11 cellular contexts compared by ENCODE assay signal in the genomic region with DNA sequence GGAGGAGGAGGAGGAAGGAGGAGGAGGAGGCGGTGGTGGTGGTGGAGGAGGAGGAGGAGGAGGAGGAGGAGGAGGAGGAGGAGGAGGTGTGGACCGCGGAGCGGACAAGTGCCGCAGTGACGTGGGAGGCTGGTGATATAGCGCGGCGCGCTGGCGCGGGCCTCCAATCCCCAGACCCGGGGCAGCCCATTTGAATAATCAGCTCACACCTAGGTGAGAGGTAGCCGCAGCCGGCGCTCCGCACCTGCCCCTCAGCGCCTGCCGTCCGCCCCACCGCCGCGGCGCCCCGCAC. TPM values are rescaled to one million over a fixed set of nuclear protein-coding genes. Genes with fewer than 3 reads are reported as not detected.
DNase-seq lines count a peak whose midpoint lies in the region; ATAC-seq and TF ChIP-seq lines count a peak whose summit lies in the region.
"Had no signal": no experiment of that assay in that cellular context is flagged by ENCODE, and none has a peak within 500 bp of the region (broad histone marks: within the 10 kb centered on the region; RNA-seq: fewer than 3 reads in every experiment).

No MANE protein-coding gene starts in this region.

- no peak for TF ChIP-seq CTCF in PC-3 (conservative IDR thresholded peaks at IDR 0.05; ENCODE audit: low read depth, low read length)
- no peak for TF ChIP-seq CTCF in transverse colon (IDR thresholded peaks at IDR 0.05)

- CTCF ChIA-PET in PC-3 (lab: Charles Lee): interaction anchor here (1.1 kb wide), 1 partner anchor 100 kb away, joined by 3 read pairs; no protein-coding TSS in a partner anchor

- H3K4me2 ChIP-seq in PC-3 (ENCODE audit: low read length): peak overlapping the region; percentile 73

- intact Hi-C loops in PC-3 (cut with micrococcal nuclease) (loop anchor here (1.0 to 5.0 kb wide), 3 partner anchors 72 to 778 kb away; partner anchors contain the start of gene GZF1), transverse colon (cut with DNase I; ENCODE audit: low total_unique reads) (no loop called here)

- BruUV-seq in PC-3 (replicated peaks; lab: Mats Ljungman, UMichigan): no TSS peak

- peaks cover 8% of the 10 kb centered on the region; the same call in 1 of the 2 replicates for H3K27me3 ChIP-seq in PC-3 (ENCODE audit: low read length)
- peaks cover 97% of the 10 kb centered on the region for H3K27me3 ChIP-seq in transverse colon

- H2AFZ ChIP-seq in PC-3 (ENCODE audit: low read length): peak overlapping the region; percentile 72

- H3K4me1 ChIP-seq in PC-3 (ENCODE audit: insufficient read depth, low read length) (peaks cover 6% of the 10 kb centered on the region; the same call in 1 of the 2 replicates), transverse colon (peaks cover 0 to 41% (median 23%) of the 10 kb centered on the region in 4 donors)

- H3K4me3 ChIP-seq in PC-3 (ENCODE audit: low read length) (peak overlapping the region; percentile 93), transverse colon (peak overlapping the region in 3 of 4 donors; percentile 37 to 60 (median 48))

- H3K9me2 ChIP-seq in PC-3 (replicated peaks; ENCODE audit: low read length): no peaks in the 10 kb centered on the region

- peak; percentile 66 for DNase-seq in NCI-H1092 treated with DMSO at 0.1 percent for 48 hours (lab: John Stamatoyannopoulos, UW)
- peak; percentile 71 for DNase-seq in PC-3
- DNase-seq in iPS-NIHi7 (ENCODE audit: extremely low spot score): peak; percentile 57
- DNase-seq in transverse colon: peak; percentile 88
- no peak for DNase-seq in HK-2 (ENCODE audit: unreplicated experiment)
- DNase-seq: SW 1271 had no signal

- peaks cover 28% of the 10 kb centered on the region for H3K79me2 ChIP-seq in PC-3 (ENCODE audit: low read length)

- no peak for TF ChIP-seq EP300 in transverse colon (IDR thresholded peaks at IDR 0.05; ENCODE audit: low read depth)

- ATAC-seq in PC-3 (peak; percentile 68), HG02642 (IDR thresholded peaks at IDR 0.05; ENCODE audit: poor library complexity, unreplicated experiment) (no peak), HG02610 (IDR thresholded peaks at IDR 0.05; ENCODE audit: unreplicated experiment) (no peak)

- no peaks in the 10 kb centered on the region for H4K20me1 ChIP-seq in PC-3 (ENCODE audit: low read length)

- in situ Hi-C loops in transverse colon (cut with MboI; ENCODE audit: low pct_ligation_motif_present in 1 of 4, low pct_unique_long_range_greater_than_20kb in 1 of 4, low sequenced_read_pairs in 3 of 4): loop anchor here in 3 of 4 donors (10.0 to 25.0 kb wide), 2 partner anchors 247 to 250 kb away; no protein-coding TSS in a partner anchor

- H3K27ac ChIP-seq in PC-3 (ENCODE audit: low read length): no peak overlapping the region; the same call in 1 of the 2 replicates
- peak overlapping the region; percentile 84 to 90 (median 87) for H3K27ac ChIP-seq in transverse colon

- H3K9me3 ChIP-seq in PC-3 (ENCODE audit: low read length) (no peaks in the 10 kb centered on the region), transverse colon (no peaks in the 10 kb centered on the region)

- H3F3A ChIP-seq in PC-3 (ENCODE audit: low read length, unreplicated experiment): no peaks in the 10 kb centered on the region

- H3K36me3 ChIP-seq in PC-3 (ENCODE audit: low read depth, low read length): no peaks in the 10 kb centered on the region
- H3K36me3 ChIP-seq in transverse colon: no peaks in the 10 kb centered on the region

- H3K9ac ChIP-seq in PC-3 (ENCODE audit: low read length): peak overlapping the region; percentile 40; the same call in 1 of the 2 replicates

- 12% methylated on average over 23 of the region's 25 CpGs; no CpG with 5 or more reads in 1 of the 2 donors for WGBS in transverse colon (ENCODE audit: low coverage in 1 of 2), 2 donors

- POLR2A ChIA-PET in PC-3 (lab: Charles Lee; ENCODE audit: unreplicated experiment): interaction anchor here (0.5 kb wide), 1 partner anchor 94 kb away, joined by 4 read pairs; no protein-coding TSS in a partner anchor

- no peak for TF ChIP-seq POLR2A in transverse colon (IDR thresholded peaks at IDR 0.05)

RNA-seq across cellular contexts. Expression of gene FOXA2, which starts 0.2 kb away (rescaled TPM):
- 14.4 and 15.2 TPM in 2 replicates for total RNA-seq in PC-3 (2014; rRNA removed)
- total RNA-seq in transverse colon: 10 to 100 TPM; 10.5 to 16.1 (median 12.6) TPM
- total RNA-seq: activated CD8-positive, alpha-beta memory T cell treated with anti-CD3 and anti-CD28 coated beads for 36 hours; epithelial cell of proximal tubule; posterior vena cava had no signal
